6 cellular contexts compared by ENCODE assay signal in the genomic region with DNA sequence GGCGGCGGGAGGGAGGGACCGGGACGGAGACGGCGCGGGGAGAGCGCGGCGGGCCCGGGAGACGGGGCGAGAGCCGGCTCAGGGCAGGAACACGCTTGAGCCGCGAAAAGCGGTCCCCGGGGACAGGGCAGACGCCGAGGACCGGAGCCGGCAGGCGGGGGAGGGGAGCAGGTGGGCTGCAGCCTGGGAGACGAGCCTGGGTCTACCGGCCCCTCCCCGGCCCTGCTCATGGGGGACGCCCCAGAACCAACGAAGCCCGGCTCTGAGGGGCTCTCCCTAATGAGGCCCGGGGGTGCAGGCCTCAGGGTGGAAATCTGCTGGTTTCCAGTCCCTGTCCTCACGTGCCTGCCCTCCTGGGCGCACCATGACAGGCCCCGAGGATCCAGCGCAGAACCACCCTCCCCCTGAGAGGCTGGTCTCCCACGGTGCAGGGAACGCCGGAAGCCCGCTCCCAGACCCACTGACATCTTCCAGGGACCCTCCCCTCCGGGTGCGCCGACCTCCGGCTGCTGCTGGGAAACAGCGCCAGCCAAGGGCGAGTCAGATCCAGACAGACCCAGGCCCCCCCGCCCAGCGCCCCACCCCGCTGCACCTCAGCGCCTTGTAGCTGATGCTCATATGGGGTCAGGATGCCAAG.
DNase-seq lines count a peak whose midpoint lies in the region; TF ChIP-seq lines count a peak whose summit lies in the region.

No MANE protein-coding gene starts in this region.

- TF ChIP-seq CTCF in retinal pigment epithelial cell (conservative IDR thresholded peaks at IDR 0.05; ENCODE audit: low read depth, low read length) = no peak

- no peak overlapping the region for H3K4me3 ChIP-seq in endocrine pancreas (ENCODE audit: control insufficient read depth, insufficient read depth, low read length)
- peak overlapping the region; percentile 8 for H3K4me3 ChIP-seq in retinal pigment epithelial cell (ENCODE audit: low read length)

- no peaks in the 10 kb centered on the region for H3K27me3 ChIP-seq in endocrine pancreas (ENCODE audit: control insufficient read depth, insufficient read depth, low read length)

- H3K9ac ChIP-seq in endocrine pancreas (ENCODE audit: control insufficient read depth, insufficient read depth, low read length) = peak overlapping the region; percentile 43

- peaks cover 4% of the 10 kb centered on the region for H3K36me3 ChIP-seq in endocrine pancreas (ENCODE audit: control insufficient read depth, insufficient read depth, low read length)

- H3K9me3 ChIP-seq in endocrine pancreas (ENCODE audit: control insufficient read depth, low read length) = no peaks in the 10 kb centered on the region

- H3K4me1 ChIP-seq in endocrine pancreas (ENCODE audit: control insufficient read depth, insufficient read depth, low read length) = no peaks in the 10 kb centered on the region

- peak; percentile 64 for DNase-seq in NCI-H1092 treated with DMSO at 0.1 percent for 48 hours (lab: John Stamatoyannopoulos, UW)
- no peak for DNase-seq in retinal pigment epithelial cell (ENCODE audit: low read depth)
- DNase-seq in putamen (ENCODE audit: low spot score) = no peak
- no peak for DNase-seq in inferior parietal cortex (ENCODE audit: extremely low spot score)
- no peak for DNase-seq in activated CD4-positive, alpha-beta T cell treated with anti-CD3 and anti-CD28 coated beads, Interleukin-2, amount 50 U/mL, for 48 hours
